Comparison of ENCODE assay signal across 8 cellular contexts in the genomic region with DNA sequence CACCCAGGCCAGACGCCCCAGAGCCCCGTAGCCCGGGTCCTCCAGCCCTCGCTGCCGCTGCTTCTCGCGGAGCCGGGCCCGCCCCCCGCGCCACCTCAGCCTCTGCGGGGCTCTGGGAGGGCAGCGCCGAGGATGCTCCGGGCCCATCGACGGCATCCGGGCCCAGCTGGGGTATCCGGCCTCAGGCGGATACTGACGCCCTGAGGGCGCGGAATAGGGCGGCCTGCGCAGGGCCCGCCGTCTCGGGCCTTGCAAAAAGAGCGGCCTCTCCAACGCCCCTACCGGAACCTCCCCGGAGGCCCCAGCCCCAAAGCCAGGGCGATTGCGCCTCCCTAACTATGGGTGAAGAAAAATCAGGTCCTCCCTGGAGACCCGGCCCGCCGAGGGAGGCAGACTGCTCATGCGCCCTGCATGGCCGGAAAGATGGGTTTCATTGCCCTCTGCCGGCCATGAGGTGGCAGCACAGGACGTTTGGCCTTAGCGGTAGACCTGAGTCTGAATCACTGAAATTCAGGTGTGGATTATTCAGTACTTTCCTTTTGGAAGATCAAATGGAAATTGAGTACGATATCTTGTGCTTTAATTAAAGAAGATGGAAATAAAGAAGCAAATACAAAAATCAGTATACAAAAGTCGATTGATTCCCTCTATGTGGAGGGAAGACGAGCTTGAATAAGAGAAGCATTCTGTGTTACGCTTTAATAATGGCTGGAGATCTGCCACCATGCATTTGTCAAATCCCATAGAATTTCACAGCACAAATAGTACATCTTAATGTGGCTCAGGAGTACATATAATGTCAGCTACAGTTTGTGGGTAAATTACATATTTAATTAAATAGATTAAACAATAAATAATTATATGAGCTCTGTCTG. TPM values are rescaled to one million over a fixed set of nuclear protein-coding genes. Genes with fewer than 3 reads are reported as not detected.
DNase-seq lines count a peak whose midpoint lies in the region; ATAC-seq and TF ChIP-seq lines count a peak whose summit lies in the region.
"Not testable (repeated sequence)": the region's sequence is repeated elsewhere in the genome, so short reads cannot be mapped to it uniquely, and the experiment has no call there.

No MANE protein-coding gene starts in this region.

- H3K27ac Mint-ChIP-seq in central memory CD8-positive, alpha-beta T cell (ENCODE audit: low read depth), result peak overlapping the region; percentile 79

- H3K4me3 Mint-ChIP-seq in central memory CD8-positive, alpha-beta T cell, result peak overlapping the region; percentile 80

- TF ChIP-seq RAD21 in Ishikawa (IDR thresholded peaks at IDR 0.05; ENCODE audit: low read depth), result peak; percentile 65

- not testable (repeated sequence) for H3K4me1 ChIP-seq in stomach

- peak overlapping the region in 4 of 5 donors; percentile 46 to 79 (median 62) for H3K27ac ChIP-seq in stomach

- not testable (repeated sequence) for H3K36me3 Mint-ChIP-seq in central memory CD8-positive, alpha-beta T cell (ENCODE audit: insufficient read depth)

- H3K4me3 ChIP-seq in stomach, result peak overlapping the region; percentile 45 to 54 (median 48)

- not testable (repeated sequence) for TF ChIP-seq EP300 in Ishikawa (IDR thresholded peaks at IDR 0.05; ENCODE audit: borderline replicate concordance); stomach (IDR thresholded peaks at IDR 0.05)

- DNase-seq in DMS153 treated with DMSO at 0.1 percent for 48 hours (lab: John Stamatoyannopoulos, UW; ENCODE audit: unreplicated experiment) (peak; percentile 57), NOMO-1 treated with DMSO at 0.1 percent for 48 hours (lab: John Stamatoyannopoulos, UW; ENCODE audit: unreplicated experiment) (peak; percentile 47), iPS DF 19.7 (ENCODE audit: low read depth, low spot score) (peak; percentile 57), posterior cingulate gyrus (peak; percentile 76 to 98 (median 85)), stomach (peak; percentile 82)
- DNase-seq in activated CD4-positive, alpha-beta T cell treated with anti-CD3 and anti-CD28 coated beads, Interleukin-2, amount 50 U/mL, for 48 hours, result peak; percentile 79 to 84
- DNase-seq in central memory CD8-positive, alpha-beta T cell (ENCODE audit: low spot score in 2 of 2), result peak; percentile 66 to 76

- not testable (repeated sequence) for TF ChIP-seq POLR2A in stomach (IDR thresholded peaks at IDR 0.05)

- not testable (repeated sequence) for H3K9me3 Mint-ChIP-seq in central memory CD8-positive, alpha-beta T cell

- TF ChIP-seq CTCF in stomach (IDR thresholded peaks at IDR 0.05), result peak in 5 of 7 experiments; percentile 56 to 85 (median 74)

- H3K27me3 ChIP-seq in stomach, result not testable (repeated sequence)

- ATAC-seq in central memory CD8-positive, alpha-beta T cell (replicated peaks; ENCODE audit: extremely low read depth, poor library complexity, severe bottlenecking), result peak; percentile 92

- intact Hi-C loops in posterior cingulate gyrus (cut with DNase I); stomach (cut with DNase I; ENCODE audit: low total_unique reads): not testable (repeated sequence)

- H3K9me3 ChIP-seq in stomach, result not testable (repeated sequence)

- 4 to 7% (median 5%) methylated on average over 26 to 45 of the region's 46 CpGs for WGBS in stomach, 5 donors

- H3K36me3 ChIP-seq in stomach, result not testable (repeated sequence)

- H3K4me1 Mint-ChIP-seq in central memory CD8-positive, alpha-beta T cell, result not testable (repeated sequence)

- not testable (repeated sequence) for H3K27me3 Mint-ChIP-seq in central memory CD8-positive, alpha-beta T cell

RNA-seq across cellular contexts. Expression of gene DEFB108B, which starts 19.3 kb away (rescaled TPM):
- not detected for total RNA-seq in stomach
- not detected for polyA plus RNA-seq in stomach

Comparison
In these comparisons a context has a peak if more than half of its experiments do, and no peak if none do; other contexts are left out.
1. Peak in every context shown above with its lines: DNase-seq, ATAC-seq, H3K4me3 ChIP-seq and H3K27ac ChIP-seq.